In genomic region chrX:48956728-48957414, GRCh38 we compare ENCODE assay signal across 6 cellular contexts. TPM values are rescaled to one million over a fixed set of nuclear protein-coding genes. Genes with fewer than 3 reads are reported as not detected.
DNase-seq lines count a peak whose midpoint lies in the region; ATAC-seq and TF ChIP-seq lines count a peak whose summit lies in the region.

No MANE protein-coding gene starts in this region.

- WGBS in testis, 2 donors = 0 to 1% methylated on average over 2 to 34 of the region's 61 CpGs

- TF ChIP-seq POLR2A in testis (IDR thresholded peaks at IDR 0.05) = no peak

- peak; percentile 65 for DNase-seq in activated CD8-positive, alpha-beta memory T cell treated with anti-CD3 and anti-CD28 coated beads, Interleukin-2, amount 50 U/mL, for 4 hours
- peak; percentile 28 for DNase-seq in testis
- DNase-seq in H4 (ENCODE audit: low spot score) = no peak

- peak overlapping the region; percentile 48 for H3K4me3 ChIP-seq in iPS-15b (ENCODE audit: low read depth, low read length)
- H3K4me3 ChIP-seq in testis = peak overlapping the region; percentile 64 to 67

- H3K9me3 ChIP-seq in iPS-15b (ENCODE audit: control insufficient read depth, insufficient read depth, low read length) = no peaks in the 10 kb centered on the region
- no peaks in the 10 kb centered on the region for H3K9me3 ChIP-seq in testis

- H3K27me3 ChIP-seq in iPS-15b (ENCODE audit: control insufficient read depth, insufficient read depth, low read length) (no peaks in the 10 kb centered on the region), testis (no peaks in the 10 kb centered on the region)

- H3K9ac ChIP-seq in iPS-15b (ENCODE audit: low read depth, low read length) = peak overlapping the region; percentile 70

- TF ChIP-seq CTCF in testis (IDR thresholded peaks at IDR 0.05) = no peak

- H3K36me3 ChIP-seq in iPS-15b (ENCODE audit: control insufficient read depth, insufficient read depth, low read length) (peaks cover 11% of the 10 kb centered on the region), testis (ENCODE audit: low read depth, missing control alignments) (no peaks in the 10 kb centered on the region)

- intact Hi-C loops in testis (cut with DNase I; ENCODE audit: low total_unique reads) = no loop called here

- H3K4me1 ChIP-seq in iPS-15b (ENCODE audit: control insufficient read depth, insufficient read depth, low read length) (peaks cover 7% of the 10 kb centered on the region), testis (peaks cover 7% of the 10 kb centered on the region)

- H3K27ac ChIP-seq in testis = peak overlapping the region; percentile 44 to 95

- ATAC-seq in HG02571 (IDR thresholded peaks at IDR 0.05; ENCODE audit: unreplicated experiment) (peak; percentile 2), HG03571 (IDR thresholded peaks at IDR 0.05; ENCODE audit: unreplicated experiment) (no peak)

RNA-seq across cellular contexts. Expression of gene OTUD5, which starts 0.5 kb away (rescaled TPM):
- total RNA-seq in testis = 10 to 100 TPM; 74.3 to 77.1 TPM
- 36.2 TPM for polyA plus RNA-seq in testis (ENCODE audit: insufficient read depth, low read depth, low replicate concordance)
- total RNA-seq in H4 (2014; rRNA removed; shearing (Covaris generic)) = 22.3 and 34.2 TPM in 2 replicates

RNA-seq across cellular contexts. Expression of gene KCND1, which starts 14.8 kb away (rescaled TPM):
- total RNA-seq in testis = 1 to 10 TPM; 2.4 to 3.3 TPM
- 2.3 TPM for polyA plus RNA-seq in testis (ENCODE audit: insufficient read depth, low read depth, low replicate concordance)
- 0.12 TPM in 1 of 2 replicates, not detected in the other for total RNA-seq in H4 (2014; rRNA removed; shearing (Covaris generic))

RNA-seq across cellular contexts. Expression of gene PIM2, which starts 38.0 kb away (rescaled TPM):
- total RNA-seq in testis = 10 to 100 TPM; 21.5 to 23.0 TPM
- polyA plus RNA-seq in testis (ENCODE audit: insufficient read depth, low read depth, low replicate concordance) = 20.6 TPM
- total RNA-seq in H4 (2014; rRNA removed; shearing (Covaris generic)) = 10.8 and 11.9 TPM in 2 replicates

RNA-seq across cellular contexts. Expression of gene GRIPAP1, which starts 45.2 kb away (rescaled TPM):
- 10 to 100 TPM; 76.4 to 88.9 TPM for total RNA-seq in testis
- polyA plus RNA-seq in testis (ENCODE audit: insufficient read depth, low read depth, low replicate concordance) = 44.4 TPM
- total RNA-seq in H4 (2014; rRNA removed; shearing (Covaris generic)) = 15.3 and 15.9 TPM in 2 replicates

RNA-seq across cellular contexts. Expression of gene SLC35A2, which starts 45.4 kb away (rescaled TPM):
- 10 to 100 TPM; 15.9 to 21.6 TPM for total RNA-seq in testis
- polyA plus RNA-seq in testis (ENCODE audit: insufficient read depth, low read depth, low replicate concordance) = 18.6 TPM
- 23.2 and 32.8 TPM in 2 replicates for total RNA-seq in H4 (2014; rRNA removed; shearing (Covaris generic))
